ENCODE assay signal across 17 cellular contexts in genomic region chr22:49547751-49548239, GRCh38.
A peak's percentile ranks its signal among the peaks of the same experiment; 100 is the strongest.
DNase-seq lines count a peak whose midpoint lies in the region; ATAC-seq and TF ChIP-seq lines count a peak whose summit lies in the region.
"Had no signal": no experiment of that assay in that cellular context is flagged by ENCODE, and none has a peak within 500 bp of the region (broad histone marks: within the 10 kb centered on the region; RNA-seq: fewer than 3 reads in every experiment).

No MANE protein-coding gene starts in this region.

- intact Hi-C loops in natural killer cell (cut with micrococcal nuclease), result no loop called here
- intact Hi-C loops in posterior cingulate gyrus (cut with DNase I), result no loop called here

- H3K4me2 ChIP-seq in hepatocyte, result peak overlapping the region; percentile 65
- H3K4me2 ChIP-seq: GM23338 had no signal

- H3K27ac ChIP-seq in hepatocyte, result peak overlapping the region; percentile 85

- H3K9me2 ChIP-seq in hepatocyte (replicated peaks; ENCODE audit: insufficient read depth), result no peaks in the 10 kb centered on the region

- no peaks in the 10 kb centered on the region for H3K36me3 ChIP-seq in hepatocyte (replicated peaks; ENCODE audit: insufficient read depth, low read depth)
- H3K36me3 ChIP-seq: BE2C had no signal

- TF ChIP-seq CTCF in natural killer cell (IDR thresholded peaks at IDR 0.05) (no peak), hepatocyte (IDR thresholded peaks at IDR 0.05; ENCODE audit: poor library complexity) (no peak)

- no peaks in the 10 kb centered on the region for H3K9me3 ChIP-seq in hepatocyte (ENCODE audit: low read depth)
- H3K9me3 ChIP-seq: BE2C had no signal

- H3K36me3 Mint-ChIP-seq in natural killer cell treated with Interleukin-12 subunit alpha and Interleukin-12 subunit beta and Interleukin-15 and Interleukin-18, amount 100 ng/mL, for 72 hours, result no peaks in the 10 kb centered on the region
- no peaks in the 10 kb centered on the region for H3K36me3 Mint-ChIP-seq in natural killer cell

- H2AFZ ChIP-seq in hepatocyte, result no peak overlapping the region
- H2AFZ ChIP-seq: GM23338 had no signal

- H3K27ac Mint-ChIP-seq in natural killer cell treated with Interleukin-12 subunit alpha and Interleukin-12 subunit beta and Interleukin-15 and Interleukin-18, amount 100 ng/mL, for 72 hours, result no peak overlapping the region
- no peak overlapping the region for H3K27ac Mint-ChIP-seq in natural killer cell
- H3K27ac Mint-ChIP-seq: CD4-positive, alpha-beta memory T cell; GM23338; HFFc6 had no signal

- H3K4me3 Mint-ChIP-seq in natural killer cell treated with Interleukin-12 subunit alpha and Interleukin-12 subunit beta and Interleukin-15 and Interleukin-18, amount 100 ng/mL, for 72 hours, result no peak overlapping the region
- H3K4me3 Mint-ChIP-seq in natural killer cell, result no peak overlapping the region
- H3K4me3 Mint-ChIP-seq: CD4-positive, alpha-beta memory T cell; GM23338; HFFc6 had no signal

- H3K4me1 ChIP-seq in hepatocyte (ENCODE audit: insufficient read depth), result peaks cover 6% of the 10 kb centered on the region
- H3K4me1 ChIP-seq: BE2C had no signal

- peaks cover 0 to 8% of the 10 kb centered on the region in 2 donors for H3K4me1 Mint-ChIP-seq in natural killer cell treated with Interleukin-12 subunit alpha and Interleukin-12 subunit beta and Interleukin-15 and Interleukin-18, amount 100 ng/mL, for 72 hours (ENCODE audit: low read depth in 2 of 2)
- H3K4me1 Mint-ChIP-seq in natural killer cell, result peaks cover 4 to 31% of the 10 kb centered on the region in 2 donors

- H4K20me1 ChIP-seq in hepatocyte (ENCODE audit: insufficient read depth, poor library complexity, severe bottlenecking), result no peaks in the 10 kb centered on the region

- WGBS in hepatocyte (ENCODE audit: low lambda C conversion rate, missing lambda C conversion rate), result 89% methylated on average over 16 of the region's 16 CpGs

- peak; percentile 46 for DNase-seq in natural killer cell treated with Interleukin-12 subunit alpha and Interleukin-12 subunit beta and Interleukin-15 and Interleukin-18, amount 100 ng/mL, for 72 hours (ENCODE audit: low spot score)
- DNase-seq in natural killer cell, result no peak
- DNase-seq in hepatocyte (ENCODE audit: low spot score), result no peak
- DNase-seq in posterior cingulate gyrus, result peak in 6 of 10 donors; percentile 0 to 67 (median 12)
- DNase-seq in iPS-NIHi11 (ENCODE audit: low spot score), result no peak
- DNase-seq in pons (ENCODE audit: low spot score), result no peak
- DNase-seq: BE2C; CD4-positive, alpha-beta memory T cell; HFFc6; KG1; NCI-H1048; NCI-H1694; NCI-H2107; NCI-H226; NCI-H69 had no signal

- H3K9me3 Mint-ChIP-seq in natural killer cell treated with Interleukin-12 subunit alpha and Interleukin-12 subunit beta and Interleukin-15 and Interleukin-18, amount 100 ng/mL, for 72 hours, result no peaks in the 10 kb centered on the region
- H3K9me3 Mint-ChIP-seq in natural killer cell, result no peaks in the 10 kb centered on the region

- no peaks in the 10 kb centered on the region for H3K27me3 Mint-ChIP-seq in natural killer cell treated with Interleukin-12 subunit alpha and Interleukin-12 subunit beta and Interleukin-15 and Interleukin-18, amount 100 ng/mL, for 72 hours
- H3K27me3 Mint-ChIP-seq in natural killer cell (ENCODE audit: low read depth in 2 of 2), result no peaks in the 10 kb centered on the region
- H3K27me3 Mint-ChIP-seq: CD4-positive, alpha-beta memory T cell had no signal

- no peaks in the 10 kb centered on the region for H3K27me3 ChIP-seq in hepatocyte
- H3K27me3 ChIP-seq: BE2C had no signal

- H3K4me3 ChIP-seq in hepatocyte, result no peak overlapping the region
- H3K4me3 ChIP-seq: GM23338 had no signal

- no peak for ATAC-seq in natural killer cell treated with Interleukin-12 subunit alpha and Interleukin-12 subunit beta and Interleukin-15 and Interleukin-18, amount 100 ng/mL, for 72 hours
- ATAC-seq in natural killer cell, result no peak
- no peak for ATAC-seq in activated CD4-positive, CD25-positive, alpha-beta regulatory T cell treated with anti-CD3 and anti-CD28 coated beads, Interleukin-2, amount 50 U/mL, for 24 hours

- no peaks in the 10 kb centered on the region for H3K79me2 ChIP-seq in hepatocyte

Comparison
In these comparisons a context has a peak if more than half of its experiments do, and no peak if none do; other contexts are left out.
1. DNase-seq: peak in natural killer cell treated with Interleukin-12 subunit alpha and Interleukin-12 subunit beta and Interleukin-15 and Interleukin-18, amount 100 ng/mL, for 72 hours (single experiment) and posterior cingulate gyrus (6 of 10); none in natural killer cell (single experiment), hepatocyte (single experiment), iPS-NIHi11 (single experiment) and pons (single experiment).